Comparison of ENCODE assay signal across 16 cellular contexts in the genomic region with DNA sequence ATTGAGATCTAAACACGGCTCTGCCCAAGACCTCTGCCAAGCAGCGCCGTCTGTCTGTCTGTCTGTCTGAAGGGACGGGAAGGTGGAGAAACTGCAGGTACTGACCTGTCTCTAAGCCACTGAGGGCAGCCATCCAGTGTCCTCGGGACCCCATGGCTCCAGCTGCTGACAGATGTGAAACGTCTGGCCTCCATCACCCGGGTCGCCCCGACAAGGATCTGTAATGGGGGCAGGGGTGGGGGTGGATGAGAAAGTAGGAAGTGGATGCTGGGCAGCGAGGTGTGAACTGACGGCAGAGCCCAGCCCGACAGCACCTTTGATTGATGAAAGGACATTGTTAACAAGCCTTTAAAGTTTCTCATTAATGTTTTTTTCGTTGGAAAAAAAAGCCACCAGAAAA.
DNase-seq lines count a peak whose midpoint lies in the region; ATAC-seq and TF ChIP-seq lines count a peak whose summit lies in the region.
"Had no signal": no experiment of that assay in that cellular context is flagged by ENCODE, and none has a peak within 500 bp of the region (broad histone marks: within the 10 kb centered on the region; RNA-seq: fewer than 3 reads in every experiment).

No MANE protein-coding gene starts in this region.

- H2AFZ ChIP-seq in osteoblast (ENCODE audit: low read length), result no peak overlapping the region

- peaks cover 5% of the 10 kb centered on the region for H3K36me3 Mint-ChIP-seq in type B pancreatic cell
- H3K36me3 Mint-ChIP-seq in activated naive CD4-positive, alpha-beta T cell treated with anti-CD3 and anti-CD28 coated beads, Interleukin-2, amount 50 U/mL, for 72 hours, result peaks cover 24 to 31% of the 10 kb centered on the region in 2 donors

- ATAC-seq in HG02759 (IDR thresholded peaks at IDR 0.05; ENCODE audit: unreplicated experiment), result no peak
- no peak for ATAC-seq in activated naive CD4-positive, alpha-beta T cell treated with anti-CD3 and anti-CD28 coated beads, Interleukin-2, amount 50 U/mL, for 72 hours

- H3K27ac ChIP-seq in colonic mucosa (no peak overlapping the region), osteoblast (ENCODE audit: low read depth, low read length) (no peak overlapping the region)
- H3K27ac ChIP-seq: C4-2B, Peyer's patch had no signal

- H3K4me1 ChIP-seq in colonic mucosa (no peaks in the 10 kb centered on the region), osteoblast (ENCODE audit: insufficient read depth, low read length) (no peaks in the 10 kb centered on the region)
- H3K4me1 ChIP-seq: Peyer's patch had no signal

- H3K9me3 Mint-ChIP-seq in type B pancreatic cell, result no peaks in the 10 kb centered on the region
- H3K9me3 Mint-ChIP-seq in activated naive CD4-positive, alpha-beta T cell treated with anti-CD3 and anti-CD28 coated beads, Interleukin-2, amount 50 U/mL, for 72 hours, result peaks cover 0 to 4% of the 10 kb centered on the region in 2 donors

- H3K9ac ChIP-seq in colonic mucosa (ENCODE audit: low read depth in 2 of 2, low read length in 2 of 2), result no peak overlapping the region

- H3K9me3 ChIP-seq in colonic mucosa (no peaks in the 10 kb centered on the region), osteoblast (ENCODE audit: low read depth, low read length) (no peaks in the 10 kb centered on the region)
- H3K9me3 ChIP-seq: Peyer's patch had no signal

- no peak overlapping the region for H3K4me2 ChIP-seq in osteoblast (ENCODE audit: insufficient read depth, low read length)

- H3K27ac Mint-ChIP-seq in type B pancreatic cell, result no peak overlapping the region
- H3K27ac Mint-ChIP-seq in activated naive CD4-positive, alpha-beta T cell treated with anti-CD3 and anti-CD28 coated beads, Interleukin-2, amount 50 U/mL, for 72 hours, result no peak overlapping the region
- H3K27ac Mint-ChIP-seq: IgD-negative memory B cell had no signal

- no peaks in the 10 kb centered on the region for H4K20me1 ChIP-seq in osteoblast (ENCODE audit: insufficient read depth, low read length)

- peak; percentile 53 for DNase-seq in activated effector memory CD4-positive, alpha-beta T cell treated with anti-CD3 and anti-CD28 coated beads, Interleukin-2, amount 50 U/mL, for 16 hours
- DNase-seq in activated effector memory CD4-positive, alpha-beta T cell treated with Interleukin-2 at 50 U/mL for 16 hours, result no peak
- DNase-seq in colonic mucosa, result peak; percentile 7
- peak; percentile 73 for DNase-seq in osteoblast (ENCODE audit: insufficient read length, low spot score, missing footprints)
- DNase-seq in type B pancreatic cell (ENCODE audit: extremely low spot score, unreplicated experiment), result peak; percentile 52
- DNase-seq in UCSD-AML1 (lab: John Stamatoyannopoulos, UW; ENCODE audit: unreplicated experiment), result no peak
- no peak for DNase-seq in activated naive CD4-positive, alpha-beta T cell treated with anti-CD3 and anti-CD28 coated beads, Interleukin-2, amount 50 U/mL, for 72 hours (ENCODE audit: low spot score in 2 of 2)
- DNase-seq: COR-L47, HCEC 1CT, NCI-H1436, NCI-H2081, NCI-H524 had no signal

- no peak overlapping the region for H3K4me3 ChIP-seq in colonic mucosa
- no peak overlapping the region for H3K4me3 ChIP-seq in osteoblast (ENCODE audit: insufficient read depth, low read length)
- H3K4me3 ChIP-seq: Peyer's patch had no signal

- H3K27me3 Mint-ChIP-seq in type B pancreatic cell, result no peaks in the 10 kb centered on the region
- H3K27me3 Mint-ChIP-seq: IgD-negative memory B cell had no signal

- H3K36me3 ChIP-seq in colonic mucosa (no peaks in the 10 kb centered on the region), osteoblast (ENCODE audit: insufficient read depth, low read length) (no peaks in the 10 kb centered on the region)

- no peak overlapping the region for H3K4me3 Mint-ChIP-seq in type B pancreatic cell

- no peaks in the 10 kb centered on the region for H3K4me1 Mint-ChIP-seq in type B pancreatic cell (ENCODE audit: unreplicated experiment)
- H3K4me1 Mint-ChIP-seq: IgD-negative memory B cell had no signal

- no peak for TF ChIP-seq CTCF in colonic mucosa (IDR thresholded peaks at IDR 0.05)
- no peak for TF ChIP-seq CTCF in osteoblast (IDR thresholded peaks at IDR 0.05; ENCODE audit: extremely low read depth, low read depth, low read length)
- TF ChIP-seq CTCF in type B pancreatic cell (conservative IDR thresholded peaks at IDR 0.05), result no peak

- intact Hi-C loops in colonic mucosa (cut with DNase I), result no loop called here

- H3K79me2 ChIP-seq in osteoblast (ENCODE audit: insufficient read depth, low read length), result no peaks in the 10 kb centered on the region

- H3K27me3 ChIP-seq in colonic mucosa (no peaks in the 10 kb centered on the region), osteoblast (ENCODE audit: insufficient read depth, low read length) (no peaks in the 10 kb centered on the region)
- H3K27me3 ChIP-seq: Peyer's patch had no signal

Comparison
In these comparisons a context has a peak if more than half of its experiments do, and no peak if none do; other contexts are left out.
1. DNase-seq: peak in activated effector memory CD4-positive, alpha-beta T cell treated with anti-CD3 and anti-CD28 coated beads, Interleukin-2, amount 50 U/mL, for 16 hours (single experiment), colonic mucosa (single experiment), osteoblast (single experiment) and type B pancreatic cell (single experiment); none in activated effector memory CD4-positive, alpha-beta T cell treated with Interleukin-2 at 50 U/mL for 16 hours (single experiment), UCSD-AML1 (single experiment) and activated naive CD4-positive, alpha-beta T cell treated with anti-CD3 and anti-CD28 coated beads, Interleukin-2, amount 50 U/mL, for 72 hours (0 of 2).